ENCODE assay signal across 22 cellular contexts in the genomic region with DNA sequence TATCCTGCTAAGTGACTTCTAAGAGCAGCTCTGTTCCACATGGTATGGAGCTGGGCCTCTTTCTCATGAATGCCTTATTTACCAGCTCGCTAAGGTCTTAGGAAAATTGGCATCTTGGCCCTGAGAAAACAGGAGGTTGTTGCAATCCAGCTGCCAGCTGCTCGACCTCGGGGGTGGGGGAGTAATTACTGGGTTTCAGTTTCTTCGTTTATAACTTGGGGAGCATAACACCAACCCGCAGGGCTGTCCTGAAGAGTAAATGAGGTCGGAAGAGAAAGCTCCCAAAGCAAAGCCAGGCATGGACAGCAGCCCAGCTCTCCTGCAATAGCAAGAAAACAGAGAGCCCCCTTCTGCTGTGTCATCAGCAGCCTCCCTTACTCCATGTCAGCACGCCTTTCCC.
"Had no signal": no experiment of that assay in that cellular context is flagged by ENCODE, and none has a peak within 500 bp of the region (broad histone marks: within the 10 kb centered on the region; RNA-seq: fewer than 3 reads in every experiment).

No MANE protein-coding gene starts in this region.

- H3K4me3 Mint-ChIP-seq: activated CD8-positive, alpha-beta T cell treated with anti-CD3 and anti-CD28 coated beads for 36 hours; activated naive CD8-positive, alpha-beta T cell treated with anti-CD3 and anti-CD28 coated beads, Interleukin-2, amount 10 ng/mL, durations not matched to agents 7 days and 5 days; activated T-cell treated with anti-CD3 and anti-CD28 coated beads, Interleukin-2, amount 50 U/mL, for 72 hours had no signal

- H3K9ac ChIP-seq: SK-N-SH had no signal

- H3K27me3 Mint-ChIP-seq: activated naive CD8-positive, alpha-beta T cell treated with anti-CD3 and anti-CD28 coated beads, Interleukin-2, amount 10 ng/mL, durations not matched to agents 7 days and 5 days had no signal

- H3K27me3 ChIP-seq: adrenal gland, Peyer's patch had no signal

- H3K9me3 Mint-ChIP-seq: activated naive CD8-positive, alpha-beta T cell treated with anti-CD3 and anti-CD28 coated beads, Interleukin-2, amount 10 ng/mL, durations not matched to agents 7 days and 5 days had no signal

- DNase-seq: activated CD4-positive, alpha-beta T cell treated with anti-CD3 and anti-CD28 coated beads for 4 hours; activated CD8-positive, alpha-beta memory T cell treated with anti-CD3 and anti-CD28 coated beads, Interleukin-2, amount 50 U/mL, for 4 hours; activated CD8-positive, alpha-beta T cell treated with anti-CD3 and anti-CD28 coated beads for 36 hours; activated naive CD4-positive, alpha-beta T cell treated with anti-CD3 and anti-CD28 coated beads, Interleukin-2, amount 50 U/mL, for 16 hours; activated naive CD8-positive, alpha-beta T cell treated with anti-CD3 and anti-CD28 coated beads, Interleukin-2, amount 10 ng/mL, durations not matched to agents 7 days and 5 days; activated T-cell treated with anti-CD3 and anti-CD28 coated beads, Interleukin-2, amount 50 U/mL, for 72 hours; adrenal gland; KG1; NCI-H1092 treated with DMSO at 0.1 percent for 48 hours; NCI-H1436 treated with DMSO at 0.1 percent for 48 hours; NCI-H187; NCI-H2081; NCI-H345; NCI-H510A; NCI-H69; Peyer's patch; Right ventricle myocardium superior; SJCRH30; SK-N-SH; T-helper 1 cell had no signal

- H3K4me3 ChIP-seq: adrenal gland, Peyer's patch, SJCRH30 had no signal

- H3K36me3 ChIP-seq: adrenal gland, Peyer's patch, SJCRH30 had no signal

- H3K4me1 Mint-ChIP-seq: activated naive CD8-positive, alpha-beta T cell treated with anti-CD3 and anti-CD28 coated beads, Interleukin-2, amount 10 ng/mL, durations not matched to agents 7 days and 5 days had no signal

- H3K4me2 ChIP-seq: SK-N-SH had no signal

- ATAC-seq: activated CD4-positive, CD25-positive, alpha-beta regulatory T cell treated with anti-CD3 and anti-CD28 coated beads, Interleukin-2, amount 50 U/mL, for 24 hours; activated CD8-positive, alpha-beta T cell treated with anti-CD3 and anti-CD28 coated beads for 36 hours; activated T-cell treated with anti-CD3 and anti-CD28 coated beads, Interleukin-2, amount 50 U/mL, for 72 hours had no signal

- H3K9me3 ChIP-seq: adrenal gland, Peyer's patch, SJCRH30, SK-N-SH had no signal

- H3K27ac ChIP-seq: adrenal gland, Peyer's patch, RWPE1, SJCRH30 had no signal

- H3K27ac Mint-ChIP-seq: activated CD8-positive, alpha-beta T cell treated with anti-CD3 and anti-CD28 coated beads for 36 hours; activated naive CD8-positive, alpha-beta T cell treated with anti-CD3 and anti-CD28 coated beads, Interleukin-2, amount 10 ng/mL, durations not matched to agents 7 days and 5 days; activated T-cell treated with anti-CD3 and anti-CD28 coated beads, Interleukin-2, amount 50 U/mL, for 72 hours had no signal

- H3K4me1 ChIP-seq: adrenal gland, Peyer's patch, SJCRH30 had no signal

- H3K36me3 Mint-ChIP-seq: activated naive CD8-positive, alpha-beta T cell treated with anti-CD3 and anti-CD28 coated beads, Interleukin-2, amount 10 ng/mL, durations not matched to agents 7 days and 5 days had no signal
